16 cellular contexts compared by ENCODE assay signal in the genomic region with DNA sequence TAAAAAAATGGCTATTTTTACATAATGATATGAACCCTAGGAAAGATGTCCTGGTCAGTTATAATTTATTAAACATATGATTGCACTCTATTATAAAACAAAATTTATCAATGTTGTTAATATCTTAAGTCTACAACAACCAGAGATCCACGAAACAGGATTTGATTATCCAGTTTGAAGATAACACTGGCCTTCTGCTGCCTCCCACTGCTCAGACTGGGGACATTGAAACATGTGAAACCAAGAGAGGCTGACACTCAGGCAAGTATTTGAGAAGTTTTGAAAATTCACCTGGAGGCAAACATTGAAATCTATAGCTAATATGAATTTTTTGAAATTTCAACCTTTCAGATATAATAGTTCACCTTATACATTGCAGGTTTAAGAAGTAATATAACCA.
DNase-seq lines count a peak whose midpoint lies in the region; ATAC-seq, FAIRE-seq and TF ChIP-seq lines count a peak whose summit lies in the region.
"Had no signal": no experiment of that assay in that cellular context is flagged by ENCODE, and none has a peak within 500 bp of the region (broad histone marks: within the 10 kb centered on the region; RNA-seq: fewer than 3 reads in every experiment).

No MANE protein-coding gene starts in this region.

- H3K4me3 Mint-ChIP-seq in nephron: no peak overlapping the region
- H3K4me3 Mint-ChIP-seq: activated CD4-positive, alpha-beta memory T cell treated with anti-CD3 and anti-CD28 coated beads for 36 hours; naive thymus-derived CD8-positive, alpha-beta T cell had no signal

- FAIRE-seq in endometrium (lab: Jason Lieb, UNC): peak; percentile 91
- FAIRE-seq: islet of Langerhans had no signal

- ATAC-seq in GM21825 (IDR thresholded peaks at IDR 0.05; ENCODE audit: unreplicated experiment): no peak
- ATAC-seq: naive thymus-derived CD8-positive, alpha-beta T cell had no signal

- no peak for DNase-seq in LNCaP clone FGC (ENCODE audit: low read depth)
- DNase-seq in NCI-H2227 (lab: John Stamatoyannopoulos, UW; ENCODE audit: unreplicated experiment): no peak
- no peak for DNase-seq in C1 segment of cervical spinal cord (lab: John Stamatoyannopoulos, UW)
- no peak for DNase-seq in KG1 (lab: John Stamatoyannopoulos, UW)
- DNase-seq: activated CD4-positive, alpha-beta memory T cell treated with anti-CD3 and anti-CD28 coated beads for 36 hours; activated gamma-delta T cell; COR-L47; naive thymus-derived CD8-positive, alpha-beta T cell; NCI-H226 had no signal

- H3K4me3 ChIP-seq in LNCaP clone FGC (ENCODE audit: low read depth, low read length): no peak overlapping the region
- H3K4me3 ChIP-seq: skin epidermis, suprapubic skin had no signal

- H3K27ac ChIP-seq in C4-2B: no peak overlapping the region
- H3K27ac ChIP-seq: skin epidermis, suprapubic skin had no signal

- H3K27ac Mint-ChIP-seq in nephron: no peak overlapping the region
- H3K27ac Mint-ChIP-seq: activated CD4-positive, alpha-beta memory T cell treated with anti-CD3 and anti-CD28 coated beads for 36 hours; naive thymus-derived CD8-positive, alpha-beta T cell had no signal

- peaks cover 14% of the 10 kb centered on the region for H3K4me1 Mint-ChIP-seq in nephron
- H3K4me1 Mint-ChIP-seq: naive thymus-derived CD8-positive, alpha-beta T cell had no signal

- TF ChIP-seq CTCF in C4-2B (conservative IDR thresholded peaks at IDR 0.05) (peak; percentile 46), LNCaP clone FGC (IDR thresholded peaks at IDR 0.05; ENCODE audit: control insufficient read depth, extremely low read depth, insufficient read depth) (peak; percentile 64), nephron (IDR thresholded peaks at IDR 0.05; ENCODE audit: unreplicated experiment in 3 of 3) (peak; percentile 22 to 52 (median 38))

- H3K36me3 Mint-ChIP-seq in nephron (ENCODE audit: low read depth): no peaks in the 10 kb centered on the region
- H3K36me3 Mint-ChIP-seq: activated CD4-positive, alpha-beta memory T cell treated with anti-CD3 and anti-CD28 coated beads for 36 hours; naive thymus-derived CD8-positive, alpha-beta T cell had no signal

- H3K27me3 Mint-ChIP-seq in nephron (ENCODE audit: low read depth): no peaks in the 10 kb centered on the region
- H3K27me3 Mint-ChIP-seq: activated CD4-positive, alpha-beta memory T cell treated with anti-CD3 and anti-CD28 coated beads for 36 hours had no signal

- H3K9me3 Mint-ChIP-seq in nephron: no peaks in the 10 kb centered on the region
- H3K9me3 Mint-ChIP-seq: activated CD4-positive, alpha-beta memory T cell treated with anti-CD3 and anti-CD28 coated beads for 36 hours; naive thymus-derived CD8-positive, alpha-beta T cell had no signal
